Comparison of ENCODE assay signal across 8 cellular contexts in genomic region chr14:75258079-75258802, GRCh38. TPM values are rescaled to one million over a fixed set of nuclear protein-coding genes. Genes with fewer than 3 reads are reported as not detected.
DNase-seq lines count a peak whose midpoint lies in the region; ATAC-seq and TF ChIP-seq lines count a peak whose summit lies in the region.

No MANE protein-coding gene starts in this region.

- H3K4me1 ChIP-seq in BLaER1 (peaks cover 55% of the 10 kb centered on the region), thoracic aorta (ENCODE audit: control insufficient read depth in 1 of 2, low read depth in 2 of 2) (peaks cover 20 to 29% of the 10 kb centered on the region in 2 donors)

- no peaks in the 10 kb centered on the region for H4K20me1 ChIP-seq in BLaER1

- H3K36me3 ChIP-seq in BLaER1 (no peaks in the 10 kb centered on the region), thoracic aorta (no peaks in the 10 kb centered on the region)

- TF ChIP-seq CTCF in thoracic aorta (IDR thresholded peaks at IDR 0.05): no peak

- intact Hi-C loops in left colon (cut with DNase I, micrococcal nuclease): no loop called here

- H3K9ac ChIP-seq in BLaER1: peak overlapping the region; percentile 64; the same call in 1 of the 2 replicates

- H3K4me3 ChIP-seq in BLaER1 (peak overlapping the region; percentile 67), thoracic aorta (peak overlapping the region; percentile 72)

- DNase-seq in left colon: no peak
- DNase-seq in thoracic aorta (ENCODE audit: low spot score): no peak
- no peak for DNase-seq in anterior cingulate cortex (lab: John Stamatoyannopoulos, UW)
- no peak for DNase-seq in epidermal melanocyte (ENCODE audit: insufficient read length, low spot score)
- no peak for DNase-seq in DMS79 treated with DMSO at 0.1 percent for 48 hours (lab: John Stamatoyannopoulos, UW)

- peak; percentile 25 for ATAC-seq in HG02588 (IDR thresholded peaks at IDR 0.05; ENCODE audit: unreplicated experiment)
- ATAC-seq in left colon: peak; percentile 26
- ATAC-seq in thoracic aorta (ENCODE audit: insufficient number of reproducible peaks, low FRiP score, low read depth): peak; percentile 21

- H3K9me3 ChIP-seq in BLaER1: no peaks in the 10 kb centered on the region
- no peaks in the 10 kb centered on the region for H3K9me3 ChIP-seq in thoracic aorta

- peak overlapping the region; percentile 93 for H3K4me2 ChIP-seq in BLaER1

- H3K27ac ChIP-seq in BLaER1 (peak overlapping the region; percentile 69), angular gyrus (ENCODE audit: low read depth, low read length) (peak overlapping the region; percentile 98), thoracic aorta (peak overlapping the region; percentile 95)

- H3K27me3 ChIP-seq in BLaER1: no peaks in the 10 kb centered on the region
- no peaks in the 10 kb centered on the region for H3K27me3 ChIP-seq in thoracic aorta (replicated peaks; ENCODE audit: insufficient read depth)

RNA-seq across cellular contexts. Expression of gene FOS, which starts 20.4 kb away (rescaled TPM):
- total RNA-seq in left colon: 100 to 1,000 TPM; 220 to 877 TPM
- 1,000 to 10,000 TPM in 1 of 2 donors, 100 to 1,000 TPM in 1; 358 to 3,038 TPM for total RNA-seq in thoracic aorta
